ENCODE assay signal across 2 cellular contexts in genomic region chr9:124852121-124852828, GRCh38.
TF ChIP-seq lines count a peak whose summit lies in the region.

No MANE protein-coding gene starts in this region.

TF ChIP-seq in SK-N-SH, 30 proteins besides CTCF, POLR2A, EP300 and RAD21:
- TF ChIP-seq REST (IDR thresholded peaks at IDR 0.05; ENCODE audit: low read depth, low read length), result no peak
- TF ChIP-seq MAX (IDR thresholded peaks at IDR 0.05; ENCODE audit: low read depth), result no peak
- TF ChIP-seq FOXM1 (IDR thresholded peaks at IDR 0.05; ENCODE audit: low read depth), result no peak

TF ChIP-seq in SK-N-SH treated with all-trans-retinoic acid at 6 μM for 48 hours, 23 proteins besides CTCF, POLR2A, EP300 and RAD21:
- TF ChIP-seq TSHZ2 (CRISPR knock-in tag; IDR thresholded peaks at IDR 0.05), result no peak
- no peak for TF ChIP-seq PATZ1 (CRISPR knock-in tag; IDR thresholded peaks at IDR 0.05; ENCODE audit: borderline replicate concordance)
- TF ChIP-seq SNAI2 (CRISPR knock-in tag; IDR thresholded peaks at IDR 0.05), result no peak
- TF ChIP-seq ZFP30 (CRISPR knock-in tag; IDR thresholded peaks at IDR 0.05), result no peak
- no peak for TF ChIP-seq CSDC2 (CRISPR knock-in tag; IDR thresholded peaks at IDR 0.05)
- TF ChIP-seq GLIS3 (CRISPR knock-in tag; IDR thresholded peaks at IDR 0.05), result no peak
- no peak for TF ChIP-seq ARNTL (CRISPR knock-in tag; IDR thresholded peaks at IDR 0.05; ENCODE audit: borderline replicate concordance, low read depth)
- no peak for TF ChIP-seq RARB (CRISPR knock-in tag; IDR thresholded peaks at IDR 0.05)
- no peak for TF ChIP-seq OSR1 (CRISPR knock-in tag; IDR thresholded peaks at IDR 0.05)
- TF ChIP-seq CREB5 (CRISPR knock-in tag; IDR thresholded peaks at IDR 0.05; ENCODE audit: low read depth), result no peak
- no peak for TF ChIP-seq ZC3H10 (CRISPR knock-in tag; IDR thresholded peaks at IDR 0.05)
- no peak for TF ChIP-seq CSRNP3 (CRISPR knock-in tag; IDR thresholded peaks at IDR 0.05)
- no peak for TF ChIP-seq BACH2 (CRISPR knock-in tag; IDR thresholded peaks at IDR 0.05; ENCODE audit: borderline replicate concordance)
- no peak for TF ChIP-seq PPARA (CRISPR knock-in tag; IDR thresholded peaks at IDR 0.05; ENCODE audit: borderline replicate concordance)
- no peak for TF ChIP-seq ZNF565 (CRISPR knock-in tag; conservative IDR thresholded peaks at IDR 0.05; ENCODE audit: low read depth)
- TF ChIP-seq TCF4 (CRISPR knock-in tag; IDR thresholded peaks at IDR 0.05; ENCODE audit: borderline replicate concordance), result no peak
